Comparison of ENCODE assay signal across 19 cellular contexts in the genomic region with DNA sequence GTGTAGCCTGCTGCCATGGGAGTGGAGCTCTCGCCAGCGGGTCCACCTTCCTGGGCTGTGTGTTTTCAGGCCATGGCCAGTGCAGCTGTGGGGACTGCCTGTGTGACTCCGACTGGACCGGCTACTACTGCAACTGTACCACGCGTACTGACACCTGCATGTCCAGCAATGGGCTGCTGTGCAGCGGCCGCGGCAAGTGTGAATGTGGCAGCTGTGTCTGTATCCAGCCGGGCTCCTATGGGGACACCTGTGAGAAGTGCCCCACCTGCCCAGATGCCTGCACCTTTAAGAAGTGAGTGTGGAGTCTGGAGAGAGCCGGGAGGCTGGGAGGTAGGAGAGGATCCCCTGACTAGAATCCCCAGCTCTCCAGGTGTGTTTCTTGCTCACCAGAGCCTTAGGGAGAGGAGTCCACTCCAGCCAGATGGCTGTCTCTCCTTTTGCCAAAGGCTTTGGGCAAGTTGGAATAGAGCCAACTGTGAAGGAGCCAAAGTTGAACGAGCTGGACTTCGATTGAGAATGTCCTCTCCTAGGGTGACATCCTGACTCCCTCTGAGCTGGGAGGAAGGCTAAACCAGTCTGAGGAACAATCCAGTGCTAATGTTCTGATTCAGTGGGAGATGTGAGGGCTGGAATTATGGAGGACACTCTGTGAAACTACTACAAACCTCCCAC.
"Had no signal": no experiment of that assay in that cellular context is flagged by ENCODE, and none has a peak within 500 bp of the region (broad histone marks: within the 10 kb centered on the region; RNA-seq: fewer than 3 reads in every experiment).

No MANE protein-coding gene starts in this region.

- H3K36me3 Mint-ChIP-seq: type B pancreatic cell had no signal

- H3K36me3 ChIP-seq: neutrophil had no signal

- ATAC-seq: left colon had no signal

- H3K27ac Mint-ChIP-seq: nephron progenitor cell, type B pancreatic cell had no signal

- H3K27ac ChIP-seq: dorsolateral prefrontal cortex, hepatocyte, neutrophil, stomach had no signal

- H2AFZ ChIP-seq: hepatocyte had no signal

- H3K27me3 Mint-ChIP-seq: naive B cell, type B pancreatic cell had no signal

- H3K79me2 ChIP-seq: hepatocyte had no signal

- DNase-seq: cortex of kidney; dorsolateral prefrontal cortex; effector CD8-positive, alpha-beta T cell; foreskin melanocyte; head of caudate nucleus; left colon; mesendoderm; naive B cell; nephron progenitor cell; posterior cingulate gyrus; small intestine; stimulated activated CD4-positive, alpha-beta T cell treated with anti-CD3 and anti-CD28 coated beads, Interleukin-12 subunit alpha, Interleukin-12 subunit beta, amount 100 ng/mL, for 4 hours; stimulated activated naive CD4-positive, alpha-beta T cell; stomach; substantia nigra had no signal

- H3K9me3 ChIP-seq: neutrophil, thoracic aorta had no signal

- H3K4me3 ChIP-seq: dorsolateral prefrontal cortex, hepatocyte, stomach, thoracic aorta had no signal

- H3K4me3 Mint-ChIP-seq: naive B cell, nephron progenitor cell, type B pancreatic cell had no signal

- H3K4me2 ChIP-seq: hepatocyte had no signal

- H3K9me3 Mint-ChIP-seq: type B pancreatic cell had no signal

- H3K27me3 ChIP-seq: dorsolateral prefrontal cortex, hepatocyte, stomach had no signal
